In the genomic region with DNA sequence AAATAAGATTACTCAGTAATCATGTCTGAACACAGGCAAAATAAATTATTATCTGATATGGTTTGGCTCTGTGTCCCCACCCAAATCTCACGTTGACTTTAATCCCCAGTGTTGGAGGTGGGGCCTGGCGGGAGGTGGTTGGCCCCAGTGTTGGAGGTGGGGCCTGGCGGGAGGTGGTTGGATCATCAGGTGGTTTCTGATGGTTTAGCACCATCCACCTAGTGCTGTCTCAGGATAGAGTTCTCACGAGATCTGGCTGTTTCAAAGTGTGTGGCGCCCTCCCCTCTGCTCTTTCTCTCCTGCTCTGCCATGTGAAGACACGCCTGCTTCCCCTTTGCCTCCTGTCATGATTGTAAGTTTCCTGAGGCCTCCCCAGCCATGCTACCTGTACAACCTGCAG, we compare ENCODE assay signal across 18 cellular contexts. TPM values are rescaled to one million over a fixed set of nuclear protein-coding genes. Genes with fewer than 3 reads are reported as not detected.
"Had no signal": no experiment of that assay in that cellular context is flagged by ENCODE, and none has a peak within 500 bp of the region (broad histone marks: within the 10 kb centered on the region; RNA-seq: fewer than 3 reads in every experiment).

No MANE protein-coding gene starts in this region.

- H3K4me1 ChIP-seq: colonic mucosa, parathyroid adenoma, prostate gland, sigmoid colon, uterus had no signal

- ATAC-seq: left lobe of liver had no signal

- H3K27me3 Mint-ChIP-seq: type B pancreatic cell had no signal

- H3K36me3 Mint-ChIP-seq: mesothelial cell of epicardium, type B pancreatic cell had no signal

- H3K4me3 Mint-ChIP-seq: endodermal cell, mesothelial cell of epicardium, nephron, type B pancreatic cell had no signal

- H3K27ac ChIP-seq: colonic mucosa, parathyroid adenoma, prostate gland, sigmoid colon, skin epidermis, uterus had no signal

- H3K27me3 ChIP-seq: colonic mucosa, sigmoid colon, uterus had no signal

- H3K4me1 Mint-ChIP-seq: mesothelial cell of epicardium had no signal

- H3K9me3 ChIP-seq: colonic mucosa, prostate gland, sigmoid colon, uterus had no signal

- DNase-seq: colonic mucosa; dermis blood vessel endothelial cell; endodermal cell; foreskin melanocyte; head of caudate nucleus; hippocampal formation; retina; sigmoid colon; stimulated activated CD4-positive, alpha-beta T cell treated with anti-CD3 and anti-CD28 coated beads, Interleukin-12 subunit alpha, Interleukin-12 subunit beta, amount 100 ng/mL, for 4 hours; stimulated activated naive CD4-positive, alpha-beta T cell treated with Interleukin-2 at 50 U/mL for 16 hours; uterus had no signal

- H3K9me3 Mint-ChIP-seq: nephron, type B pancreatic cell had no signal

- H3K27ac Mint-ChIP-seq: endodermal cell, mesothelial cell of epicardium, nephron, type B pancreatic cell had no signal

- H3K36me3 ChIP-seq: colonic mucosa, prostate gland, sigmoid colon, uterus had no signal

- H3K4me3 ChIP-seq: colonic mucosa, prostate gland, sigmoid colon, skin epidermis, uterus had no signal

RNA-seq across cellular contexts. Expression of a gene that starts 18.1 kb away (rescaled TPM):
- total RNA-seq: sigmoid colon had no signal
